ENCODE assay signal across 1 cellular context in the genomic region with DNA sequence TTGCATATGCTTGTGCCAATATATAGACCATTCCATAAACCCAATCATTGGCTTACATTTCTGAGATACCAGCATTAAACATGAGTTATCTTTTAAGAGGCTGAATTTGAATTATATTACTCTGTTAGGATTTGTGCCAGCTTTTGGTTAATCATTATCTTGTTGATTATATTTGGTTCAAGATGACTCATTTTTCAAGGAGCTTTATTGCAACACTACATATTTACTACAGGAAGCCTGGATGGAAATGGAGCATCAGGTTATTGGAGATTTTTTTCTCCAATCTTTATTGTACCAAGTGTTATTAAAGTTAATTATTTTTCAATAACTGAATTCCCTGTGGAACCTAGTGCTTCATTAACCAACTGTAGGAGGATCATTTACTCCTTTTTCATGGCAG.
A peak's percentile ranks its signal among the peaks of the same experiment; 100 is the strongest.
TF ChIP-seq lines count a peak whose summit lies in the region.

No MANE protein-coding gene starts in this region.

TF ChIP-seq in HepG2, 621 proteins besides CTCF, POLR2A, EP300 and RAD21 (continued from another document and continues in another):
- TF ChIP-seq, protein P1, sequence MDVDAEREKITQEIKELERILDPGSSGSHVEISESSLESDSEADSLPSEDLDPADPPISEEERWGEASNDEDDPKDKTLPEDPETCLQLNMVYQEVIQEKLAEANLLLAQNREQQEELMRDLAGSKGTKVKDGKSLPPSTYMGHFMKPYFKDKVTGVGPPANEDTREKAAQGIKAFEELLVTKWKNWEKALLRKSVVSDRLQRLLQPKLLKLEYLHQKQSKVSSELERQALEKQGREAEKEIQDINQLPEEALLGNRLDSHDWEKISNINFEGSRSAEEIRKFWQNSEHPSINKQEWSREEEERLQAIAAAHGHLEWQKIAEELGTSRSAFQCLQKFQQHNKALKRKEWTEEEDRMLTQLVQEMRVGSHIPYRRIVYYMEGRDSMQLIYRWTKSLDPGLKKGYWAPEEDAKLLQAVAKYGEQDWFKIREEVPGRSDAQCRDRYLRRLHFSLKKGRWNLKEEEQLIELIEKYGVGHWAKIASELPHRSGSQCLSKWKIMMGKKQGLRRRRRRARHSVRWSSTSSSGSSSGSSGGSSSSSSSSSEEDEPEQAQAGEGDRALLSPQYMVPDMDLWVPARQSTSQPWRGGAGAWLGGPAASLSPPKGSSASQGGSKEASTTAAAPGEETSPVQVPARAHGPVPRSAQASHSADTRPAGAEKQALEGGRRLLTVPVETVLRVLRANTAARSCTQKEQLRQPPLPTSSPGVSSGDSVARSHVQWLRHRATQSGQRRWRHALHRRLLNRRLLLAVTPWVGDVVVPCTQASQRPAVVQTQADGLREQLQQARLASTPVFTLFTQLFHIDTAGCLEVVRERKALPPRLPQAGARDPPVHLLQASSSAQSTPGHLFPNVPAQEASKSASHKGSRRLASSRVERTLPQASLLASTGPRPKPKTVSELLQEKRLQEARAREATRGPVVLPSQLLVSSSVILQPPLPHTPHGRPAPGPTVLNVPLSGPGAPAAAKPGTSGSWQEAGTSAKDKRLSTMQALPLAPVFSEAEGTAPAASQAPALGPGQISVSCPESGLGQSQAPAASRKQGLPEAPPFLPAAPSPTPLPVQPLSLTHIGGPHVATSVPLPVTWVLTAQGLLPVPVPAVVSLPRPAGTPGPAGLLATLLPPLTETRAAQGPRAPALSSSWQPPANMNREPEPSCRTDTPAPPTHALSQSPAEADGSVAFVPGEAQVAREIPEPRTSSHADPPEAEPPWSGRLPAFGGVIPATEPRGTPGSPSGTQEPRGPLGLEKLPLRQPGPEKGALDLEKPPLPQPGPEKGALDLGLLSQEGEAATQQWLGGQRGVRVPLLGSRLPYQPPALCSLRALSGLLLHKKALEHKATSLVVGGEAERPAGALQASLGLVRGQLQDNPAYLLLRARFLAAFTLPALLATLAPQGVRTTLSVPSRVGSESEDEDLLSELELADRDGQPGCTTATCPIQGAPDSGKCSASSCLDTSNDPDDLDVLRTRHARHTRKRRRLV (CRISPR knock-in tag; IDR thresholded peaks at IDR 0.05) = no peak
- TF ChIP-seq DMAP1 (CRISPR knock-in tag; IDR thresholded peaks at IDR 0.05) (no peak), RBAK (CRISPR knock-in tag; IDR thresholded peaks at IDR 0.05) (no peak), ZNF569 (CRISPR knock-in tag; IDR thresholded peaks at IDR 0.05; ENCODE audit: borderline replicate concordance) (no peak; the same call in 1 of the 2 replicates), PTBP1 (IDR thresholded peaks at IDR 0.05; ENCODE audit: low read depth, low read length, poor library complexity, severe bottlenecking) (no peak), FOXA1 (IDR thresholded peaks at IDR 0.05) (peak; percentile 55; the same call in 1 of the 2 replicates), FOXA1 (CRISPR knock-in tag; IDR thresholded peaks at IDR 0.05) (peak; percentile 85), ISL2 (CRISPR knock-in tag; IDR thresholded peaks at IDR 0.05) (peak; percentile 94), ZNF10 (CRISPR knock-in tag; IDR thresholded peaks at IDR 0.05; ENCODE audit: borderline replicate concordance, low read depth) (no peak), KLF6 (CRISPR knock-in tag; IDR thresholded peaks at IDR 0.05) (peak; percentile 75; the same call in 1 of the 2 replicates), SMARCE1 (IDR thresholded peaks at IDR 0.05; ENCODE audit: borderline replicate concordance) (no peak), GTF3A (CRISPR knock-in tag; conservative IDR thresholded peaks at IDR 0.05) (no peak), PHF20 (CRISPR knock-in tag; IDR thresholded peaks at IDR 0.05) (no peak), ZNF816 (CRISPR knock-in tag; IDR thresholded peaks at IDR 0.05; ENCODE audit: borderline replicate concordance) (peak; percentile 60; the same call in 1 of the 2 replicates), NR2F6 (IDR thresholded peaks at IDR 0.05) (peak; percentile 80), NR2F6 (CRISPR knock-in tag; IDR thresholded peaks at IDR 0.05) (peak; percentile 75), KLF16 (CRISPR knock-in tag; IDR thresholded peaks at IDR 0.05) (peak in 1 of 2 experiments; percentile 91; a peak in 2 of 4 replicates), RXRB (CRISPR knock-in tag; IDR thresholded peaks at IDR 0.05; ENCODE audit: borderline replicate concordance) (peak; percentile 91), LCORL (IDR thresholded peaks at IDR 0.05) (no peak), LCORL (CRISPR knock-in tag; IDR thresholded peaks at IDR 0.05) (peak; percentile 26; the same call in 1 of the 2 replicates), SMC3 (IDR thresholded peaks at IDR 0.05; ENCODE audit: low read length) (peak; percentile 47; the same call in 1 of the 2 replicates), ZFP91 (CRISPR knock-in tag; IDR thresholded peaks at IDR 0.05; ENCODE audit: borderline replicate concordance) (no peak), ZNF512 (CRISPR knock-in tag; IDR thresholded peaks at IDR 0.05) (no peak), ZNF792 (CRISPR knock-in tag; IDR thresholded peaks at IDR 0.05) (no peak), EEA1 (CRISPR knock-in tag; IDR thresholded peaks at IDR 0.05; ENCODE audit: borderline replicate concordance) (no peak), ZNF235 (CRISPR knock-in tag; IDR thresholded peaks at IDR 0.05; ENCODE audit: borderline replicate concordance) (no peak), ZBTB20 (CRISPR knock-in tag; IDR thresholded peaks at IDR 0.05; ENCODE audit: borderline replicate concordance, low read depth) (no peak), ZNF607 (CRISPR knock-in tag; IDR thresholded peaks at IDR 0.05; ENCODE audit: borderline replicate concordance) (no peak), ZNF557 (CRISPR knock-in tag; IDR thresholded peaks at IDR 0.05) (no peak), ZBTB42 (CRISPR knock-in tag; IDR thresholded peaks at IDR 0.05) (no peak), CEBPG (CRISPR knock-in tag; IDR thresholded peaks at IDR 0.05) (peak; percentile 95), ZNF256 (CRISPR knock-in tag; conservative IDR thresholded peaks at IDR 0.05) (no peak), HMGXB3 (CRISPR knock-in tag; IDR thresholded peaks at IDR 0.05; ENCODE audit: borderline replicate concordance) (no peak), ZNF317 (CRISPR knock-in tag; IDR thresholded peaks at IDR 0.05) (no peak), NFE2L2 (IDR thresholded peaks at IDR 0.05; ENCODE audit: low read length) (no peak), ATM (IDR thresholded peaks at IDR 0.05; ENCODE audit: borderline replicate concordance) (no peak), HMG20B (CRISPR knock-in tag; conservative IDR thresholded peaks at IDR 0.05) (no peak), FOXP4 (CRISPR knock-in tag; IDR thresholded peaks at IDR 0.05) (peak; percentile 93), PHB2 (IDR thresholded peaks at IDR 0.05; ENCODE audit: partially characterized antibody) (no peak), ZBTB34 (CRISPR knock-in tag; IDR thresholded peaks at IDR 0.05) (no peak), YEATS4 (CRISPR knock-in tag; IDR thresholded peaks at IDR 0.05; ENCODE audit: borderline replicate concordance) (no peak)
- TF ChIP-seq, protein P2, sequence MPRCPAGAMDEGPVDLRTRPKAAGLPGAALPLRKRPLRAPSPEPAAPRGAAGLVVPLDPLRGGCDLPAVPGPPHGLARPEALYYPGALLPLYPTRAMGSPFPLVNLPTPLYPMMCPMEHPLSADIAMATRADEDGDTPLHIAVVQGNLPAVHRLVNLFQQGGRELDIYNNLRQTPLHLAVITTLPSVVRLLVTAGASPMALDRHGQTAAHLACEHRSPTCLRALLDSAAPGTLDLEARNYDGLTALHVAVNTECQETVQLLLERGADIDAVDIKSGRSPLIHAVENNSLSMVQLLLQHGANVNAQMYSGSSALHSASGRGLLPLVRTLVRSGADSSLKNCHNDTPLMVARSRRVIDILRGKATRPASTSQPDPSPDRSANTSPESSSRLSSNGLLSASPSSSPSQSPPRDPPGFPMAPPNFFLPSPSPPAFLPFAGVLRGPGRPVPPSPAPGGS (CRISPR knock-in tag; IDR thresholded peaks at IDR 0.05) = no peak
- TF ChIP-seq, protein P3, sequence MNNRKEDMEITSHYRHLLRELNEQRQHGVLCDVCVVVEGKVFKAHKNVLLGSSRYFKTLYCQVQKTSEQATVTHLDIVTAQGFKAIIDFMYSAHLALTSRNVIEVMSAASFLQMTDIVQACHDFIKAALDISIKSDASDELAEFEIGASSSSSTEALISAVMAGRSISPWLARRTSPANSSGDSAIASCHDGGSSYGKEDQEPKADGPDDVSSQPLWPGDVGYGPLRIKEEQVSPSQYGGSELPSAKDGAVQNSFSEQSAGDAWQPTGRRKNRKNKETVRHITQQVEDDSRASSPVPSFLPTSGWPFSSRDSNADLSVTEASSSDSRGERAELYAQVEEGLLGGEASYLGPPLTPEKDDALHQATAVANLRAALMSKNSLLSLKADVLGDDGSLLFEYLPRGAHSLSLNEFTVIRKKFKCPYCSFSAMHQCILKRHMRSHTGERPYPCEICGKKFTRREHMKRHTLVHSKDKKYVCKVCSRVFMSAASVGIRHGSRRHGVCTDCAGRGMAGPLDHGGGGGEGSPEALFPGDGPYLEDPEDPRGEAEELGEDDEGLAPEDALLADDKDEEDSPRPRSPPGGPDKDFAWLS (CRISPR knock-in tag; IDR thresholded peaks at IDR 0.05; ENCODE audit: borderline replicate concordance) = no peak
- TF ChIP-seq, protein P4, sequence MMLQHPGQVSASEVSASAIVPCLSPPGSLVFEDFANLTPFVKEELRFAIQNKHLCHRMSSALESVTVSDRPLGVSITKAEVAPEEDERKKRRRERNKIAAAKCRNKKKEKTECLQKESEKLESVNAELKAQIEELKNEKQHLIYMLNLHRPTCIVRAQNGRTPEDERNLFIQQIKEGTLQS (CRISPR knock-in tag; IDR thresholded peaks at IDR 0.05) = peak; percentile 91
